In the genomic region with DNA sequence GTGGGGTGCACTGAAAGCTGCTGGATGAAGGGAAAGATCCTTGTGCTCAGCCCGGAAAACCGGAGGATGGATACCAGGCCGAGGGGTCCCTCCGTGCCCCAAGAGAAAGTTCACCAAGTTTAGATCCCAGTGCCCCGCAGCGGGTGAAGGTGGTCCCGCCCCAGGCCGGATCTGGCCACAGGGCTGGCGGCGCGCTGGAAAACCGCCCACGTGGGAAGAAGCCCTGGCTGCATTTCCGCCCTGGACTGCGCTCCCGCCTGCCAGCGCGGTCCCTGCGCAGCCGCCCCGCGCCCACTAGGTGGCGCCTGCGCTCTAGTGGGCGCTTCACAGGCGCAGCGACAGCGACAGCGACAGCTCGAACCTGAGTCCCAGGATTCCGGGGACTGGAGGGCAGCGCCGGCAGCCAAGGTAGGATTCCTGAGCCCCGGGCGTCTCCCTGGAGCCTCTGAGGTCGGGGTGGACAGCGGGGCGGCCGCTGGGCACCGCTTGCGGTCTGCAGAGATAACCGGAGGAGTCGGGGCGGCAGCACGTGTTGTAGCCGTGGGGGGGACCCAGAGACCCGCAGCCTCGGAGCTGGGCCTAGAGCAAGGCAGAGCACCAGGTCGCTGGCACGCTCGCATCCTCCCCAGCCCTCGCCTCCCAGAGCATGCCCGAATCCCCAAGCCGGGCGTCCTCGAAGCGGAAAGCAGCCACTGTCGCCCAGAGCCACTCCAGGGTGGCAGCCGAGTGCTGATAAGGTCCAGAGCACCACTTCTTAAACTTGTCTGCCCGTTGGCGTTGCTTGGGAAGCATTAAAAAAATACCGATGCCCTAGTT, we compare ENCODE assay signal across 1 cellular context.
TF ChIP-seq lines count a peak whose summit lies in the region.

A gene with protein sequence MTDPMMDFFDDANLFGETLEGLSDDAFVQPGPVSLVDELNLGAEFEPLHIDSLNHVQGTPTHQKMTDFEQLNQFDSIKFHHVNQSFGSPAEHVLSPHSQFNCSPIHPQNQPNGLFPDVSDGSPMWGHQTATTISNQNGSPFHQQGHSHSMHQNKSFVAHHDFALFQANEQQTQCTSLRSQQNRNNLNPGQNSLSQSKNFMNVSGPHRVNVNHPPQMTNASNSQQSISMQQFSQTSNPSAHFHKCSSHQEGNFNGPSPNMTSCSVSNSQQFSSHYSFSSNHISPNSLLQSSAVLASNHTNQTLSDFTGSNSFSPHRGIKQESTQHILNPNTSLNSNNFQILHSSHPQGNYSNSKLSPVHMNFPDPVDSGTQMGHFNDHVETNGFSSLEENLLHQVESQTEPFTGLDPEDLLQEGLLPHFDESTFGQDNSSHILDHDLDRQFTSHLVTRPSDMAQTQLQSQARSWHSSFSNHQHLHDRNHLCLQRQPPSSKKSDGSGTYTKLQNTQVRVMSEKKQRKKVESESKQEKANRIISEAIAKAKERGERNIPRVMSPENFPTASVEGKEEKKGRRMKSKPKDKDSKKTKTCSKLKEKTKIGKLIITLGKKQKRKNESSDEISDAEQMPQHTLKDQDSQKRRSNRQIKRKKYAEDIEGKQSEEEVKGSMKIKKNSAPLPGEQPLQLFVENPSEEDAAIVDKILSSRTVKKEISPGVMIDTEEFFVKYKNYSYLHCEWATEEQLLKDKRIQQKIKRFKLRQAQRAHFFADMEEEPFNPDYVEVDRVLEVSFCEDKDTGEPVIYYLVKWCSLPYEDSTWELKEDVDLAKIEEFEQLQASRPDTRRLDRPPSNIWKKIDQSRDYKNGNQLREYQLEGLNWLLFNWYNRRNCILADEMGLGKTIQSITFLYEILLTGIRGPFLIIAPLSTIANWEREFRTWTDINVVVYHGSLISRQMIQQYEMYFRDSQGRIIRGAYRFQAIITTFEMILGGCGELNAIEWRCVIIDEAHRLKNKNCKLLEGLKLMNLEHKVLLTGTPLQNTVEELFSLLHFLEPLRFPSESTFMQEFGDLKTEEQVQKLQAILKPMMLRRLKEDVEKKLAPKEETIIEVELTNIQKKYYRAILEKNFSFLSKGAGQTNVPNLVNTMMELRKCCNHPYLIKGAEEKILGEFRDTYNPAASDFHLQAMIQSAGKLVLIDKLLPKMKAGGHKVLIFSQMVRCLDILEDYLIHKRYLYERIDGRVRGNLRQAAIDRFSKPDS (N-terminal part only) (plus strand): TSS at position 322 of the 816 bp plus-strand sequence. CDS start 101,099 bp downstream, outside the sequence.

TF ChIP-seq in Ishikawa, 13 proteins besides CTCF, POLR2A, EP300 and RAD21 (continued from another document):
- TF ChIP-seq TCF12 (IDR thresholded peaks at IDR 0.05; ENCODE audit: low read depth), result peak; percentile 62
- TF ChIP-seq TAF1 (IDR thresholded peaks at IDR 0.05; ENCODE audit: low read depth), result peak; percentile 42; the same call in 1 of the 2 replicates
- TF ChIP-seq, protein P1, sequence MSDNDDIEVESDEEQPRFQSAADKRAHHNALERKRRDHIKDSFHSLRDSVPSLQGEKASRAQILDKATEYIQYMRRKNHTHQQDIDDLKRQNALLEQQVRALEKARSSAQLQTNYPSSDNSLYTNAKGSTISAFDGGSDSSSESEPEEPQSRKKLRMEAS (IDR thresholded peaks at IDR 0.05), result peak; percentile 83
- peak; percentile 60; the same call in 1 of the 2 replicates for TF ChIP-seq EGR1 (IDR thresholded peaks at IDR 0.05)
